Comparison of ENCODE assay signal across 20 cellular contexts in genomic region chr5:584846-585245, GRCh38. TPM values are rescaled to one million over a fixed set of nuclear protein-coding genes. Genes with fewer than 3 reads are reported as not detected.
DNase-seq lines count a peak whose midpoint lies in the region; ATAC-seq and TF ChIP-seq lines count a peak whose summit lies in the region.
"Had no signal": no experiment of that assay in that cellular context is flagged by ENCODE, and none has a peak within 500 bp of the region (broad histone marks: within the 10 kb centered on the region; RNA-seq: fewer than 3 reads in every experiment).

No MANE protein-coding gene starts in this region.

- no peaks in the 10 kb centered on the region for H3K36me3 Mint-ChIP-seq in Calu3 (ENCODE audit: insufficient read depth, unreplicated experiment)
- H3K36me3 Mint-ChIP-seq: CD8-positive, alpha-beta memory T cell; IgD-negative memory B cell had no signal

- POLR2A ChIA-PET in HEK293 (lab: Yijun Ruan, JAX), result no interaction called here

- CTCF ChIA-PET in HEK293 (lab: Yijun Ruan, JAX), result no interaction called here
- CTCF ChIA-PET in Calu3 (lab: Charles Lee), result no interaction called here

- no peak for TF ChIP-seq CTCF in HEK293 (tag by site-specific recombination; IDR thresholded peaks at IDR 0.05)
- TF ChIP-seq CTCF in RWPE2 (IDR thresholded peaks at IDR 0.05; ENCODE audit: poor library complexity, severe bottlenecking), result no peak
- TF ChIP-seq CTCF in tibial artery (IDR thresholded peaks at IDR 0.05), result no peak
- TF ChIP-seq CTCF in Calu3 (IDR thresholded peaks at IDR 0.05; ENCODE audit: unreplicated experiment), result no peak

- no peak overlapping the region for H3K27ac Mint-ChIP-seq in Calu3 (ENCODE audit: unreplicated experiment)
- H3K27ac Mint-ChIP-seq: CD8-positive, alpha-beta memory T cell; IgD-negative memory B cell had no signal

- peaks cover 47% of the 10 kb centered on the region for H3K27me3 ChIP-seq in RWPE2 (ENCODE audit: insufficient read depth, poor library complexity, severe bottlenecking)
- H3K27me3 ChIP-seq in tibial artery, result peaks cover 0 to 37% of the 10 kb centered on the region in 2 donors

- H3K27me3 Mint-ChIP-seq in Calu3 (ENCODE audit: unreplicated experiment), result peaks cover 91% of the 10 kb centered on the region

- H3K4me3 ChIP-seq in HEK293 (ENCODE audit: low read depth, low read length) (no peak overlapping the region), RWPE2 (ENCODE audit: severe bottlenecking) (no peak overlapping the region), tibial artery (no peak overlapping the region)
- H3K4me3 ChIP-seq: BLaER1 treated with 17β-estradiol and CSF1 and Interleukin-3, amounts not matched to agents 10 nM and 100 nM; GM23248; HAP-1 had no signal

- no peak for ATAC-seq in RWPE2 (ENCODE audit: low read depth)
- no peak for ATAC-seq in GM18511 (IDR thresholded peaks at IDR 0.05; ENCODE audit: unreplicated experiment)

- peaks cover 19% of the 10 kb centered on the region for H3K4me1 Mint-ChIP-seq in Calu3 (ENCODE audit: low read depth, unreplicated experiment)
- H3K4me1 Mint-ChIP-seq: CD8-positive, alpha-beta memory T cell; IgD-negative memory B cell had no signal

- no peaks in the 10 kb centered on the region for H3K36me3 ChIP-seq in HEK293 (ENCODE audit: control insufficient read depth in 2 of 2, insufficient read depth in 1 of 2, low read length in 2 of 2)
- H3K36me3 ChIP-seq in RWPE2 (ENCODE audit: low read depth), result no peaks in the 10 kb centered on the region
- no peaks in the 10 kb centered on the region for H3K36me3 ChIP-seq in tibial artery
- H3K36me3 ChIP-seq: BLaER1 treated with 17β-estradiol and CSF1 and Interleukin-3, amounts not matched to agents 10 nM and 100 nM; HAP-1 had no signal

- no TSS peak for BruUV-seq in Calu3 (replicated peaks; lab: Mats Ljungman, UMichigan)

- H3K4me1 ChIP-seq in HEK293 (ENCODE audit: control insufficient read depth, insufficient read depth, low read length), result no peaks in the 10 kb centered on the region
- no peaks in the 10 kb centered on the region for H3K4me1 ChIP-seq in RWPE2 (ENCODE audit: insufficient read depth, poor library complexity, severe bottlenecking)
- H3K4me1 ChIP-seq in tibial artery, result no peaks in the 10 kb centered on the region
- H3K4me1 ChIP-seq: HAP-1 had no signal

- H3K9me3 Mint-ChIP-seq in Calu3 (ENCODE audit: low read depth, unreplicated experiment), result no peaks in the 10 kb centered on the region

- intact Hi-C loops in tibial artery (cut with DNase I; ENCODE audit: low total_unique reads) (no loop called here), Calu3 (cut with micrococcal nuclease; ENCODE audit: unreplicated experiment) (no loop called here)

- DNase-seq in RWPE2 (ENCODE audit: low spot score), result peak; percentile 61
- DNase-seq in mesenteric fat pad (ENCODE audit: low spot score), result peak; percentile 60
- peak; percentile 7 to 43 for DNase-seq in tibial artery
- DNase-seq in EL, result no peak
- DNase-seq in NCI-H1694 treated with DMSO at 0.1 percent for 48 hours (lab: John Stamatoyannopoulos, UW), result no peak
- no peak for DNase-seq in Calu3
- DNase-seq: 8988T; CD8-positive, alpha-beta memory T cell; COR-L47; DMS153; DMS79; GF-D8; GM23248; KG1 had no signal

- H3K4me3 Mint-ChIP-seq in Calu3 (ENCODE audit: low read depth, unreplicated experiment), result no peak overlapping the region
- H3K4me3 Mint-ChIP-seq: CD8-positive, alpha-beta memory T cell; IgD-negative memory B cell had no signal

- H3K27ac ChIP-seq in HEK293 (ENCODE audit: extremely low read depth, low read depth, low read length) (no peak overlapping the region), RWPE2 (ENCODE audit: poor library complexity, severe bottlenecking) (no peak overlapping the region), tibial artery (no peak overlapping the region)
- H3K27ac ChIP-seq: BLaER1 treated with 17β-estradiol and CSF1 and Interleukin-3, amounts not matched to agents 10 nM and 100 nM; GM23248; HL-60 had no signal

- H3K9me3 ChIP-seq in HEK293 (ENCODE audit: control insufficient read depth, insufficient read depth, low read depth, low read length) (no peaks in the 10 kb centered on the region), RWPE2 (ENCODE audit: severe bottlenecking) (no peaks in the 10 kb centered on the region), tibial artery (no peaks in the 10 kb centered on the region)
- H3K9me3 ChIP-seq: HAP-1 had no signal

TF ChIP-seq in HEK293, 187 proteins besides CTCF, POLR2A, EP300 and RAD21:
- TF ChIP-seq ZIC2 (tag by site-specific recombination; IDR thresholded peaks at IDR 0.05) (no peak), EGR2 (tag by site-specific recombination; IDR thresholded peaks at IDR 0.05; ENCODE audit: low read depth) (peak; percentile 94), ZNF280D (tag by site-specific recombination; IDR thresholded peaks at IDR 0.05) (no peak), ZFHX2 (tag by site-specific recombination; conservative IDR thresholded peaks at IDR 0.05) (peak; percentile 82), ZNF354C (tag by site-specific recombination; IDR thresholded peaks at IDR 0.05; ENCODE audit: borderline replicate concordance, low read depth) (no peak), ZNF366 (tag by site-specific recombination; conservative IDR thresholded peaks at IDR 0.05) (peak; percentile 68)

RNA-seq across cellular contexts. Expression of gene CEP72, which starts 27.3 kb away (rescaled TPM):
- 2.0 TPM for total RNA-seq in mesenteric fat pad
- 53.7 and 56.5 TPM in 2 replicates for total RNA-seq in Calu3 (2022)

Comparison
In these comparisons a context has a peak if more than half of its experiments do, and no peak if none do; other contexts are left out.
1. DNase-seq: peak in RWPE2 (single experiment), mesenteric fat pad (single experiment) and tibial artery (2 of 2); none in EL (single experiment), NCI-H1694 treated with DMSO at 0.1 percent for 48 hours (single experiment) and Calu3 (single experiment).
2. RNA of gene CEP72, which starts 27.3 kb away (total RNA-seq): 53.7 to 56.5 TPM in Calu3; 2.0 TPM in mesenteric fat pad (single experiment); every median in the first group is over 10 times any median in the second.